ENCODE assay signal across 16 cellular contexts in the genomic region with DNA sequence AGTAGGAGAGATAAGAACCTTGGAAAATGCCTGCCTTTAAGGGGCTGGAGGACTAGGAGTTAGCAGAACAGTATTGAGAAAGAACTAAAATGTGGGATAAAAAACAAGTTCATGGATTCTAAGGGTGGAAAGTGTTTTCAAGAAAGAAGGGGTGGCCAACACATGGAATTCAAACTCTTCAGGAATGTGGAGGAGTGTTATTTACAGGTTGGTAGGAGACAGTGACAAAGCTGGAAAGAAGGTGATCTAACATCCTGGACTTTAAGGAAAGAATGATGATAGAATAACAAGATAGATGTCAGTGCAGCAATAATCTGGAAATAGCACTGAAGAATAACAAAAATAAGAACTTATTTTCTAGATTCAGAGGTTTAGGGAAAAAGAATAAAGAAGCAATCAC. TPM values are rescaled to one million over a fixed set of nuclear protein-coding genes. Genes with fewer than 3 reads are reported as not detected.
DNase-seq lines count a peak whose midpoint lies in the region; ATAC-seq, FAIRE-seq and TF ChIP-seq lines count a peak whose summit lies in the region.
"Had no signal": no experiment of that assay in that cellular context is flagged by ENCODE, and none has a peak within 500 bp of the region (broad histone marks: within the 10 kb centered on the region; RNA-seq: fewer than 3 reads in every experiment).

No MANE protein-coding gene starts in this region.

- no TSS peak for BruUV-seq in PC-3 (replicated peaks; lab: Mats Ljungman, UMichigan)

- POLR2A ChIA-PET in A549 (lab: Yijun Ruan, JAX) (no interaction called here), PC-3 (lab: Charles Lee; ENCODE audit: unreplicated experiment) (no interaction called here)

- H3K4me1 Mint-ChIP-seq in mesothelial cell of epicardium, result peaks cover 11% of the 10 kb centered on the region
- H3K4me1 Mint-ChIP-seq: CD4-positive, alpha-beta memory T cell had no signal

- intact Hi-C loops in PC-3 (cut with micrococcal nuclease), result no loop called here

- no peak for TF ChIP-seq RAD21 in A549 (conservative IDR thresholded peaks at IDR 0.05 in 1 of 2, IDR thresholded peaks at IDR 0.05 in 1 of 2)

- H3K4me2 ChIP-seq in A549, result peak overlapping the region; percentile 59; the same call in 2 of the 3 replicates
- 0 out of 2 replicates have a peak overlapping the region, but pooled peaks have one; percentile 5 for H3K4me2 ChIP-seq in PC-3 (ENCODE audit: low read length)

- H3K9me3 ChIP-seq in A549, result no peaks in the 10 kb centered on the region
- H3K9me3 ChIP-seq in PC-3 (ENCODE audit: low read length), result no peaks in the 10 kb centered on the region
- H3K9me3 ChIP-seq: BE2C, HAP-1 had no signal

- H3K27ac ChIP-seq in A549 (peak overlapping the region; percentile 65 to 72; a peak in 3 of 6 replicates), PC-3 (ENCODE audit: low read length) (no peak overlapping the region)
- H3K27ac ChIP-seq: C4-2B had no signal

- H3K4me3 ChIP-seq in A549 (no peak overlapping the region), PC-3 (ENCODE audit: low read length) (no peak overlapping the region), kidney epithelial cell (ENCODE audit: low read depth, low read length) (no peak overlapping the region)
- H3K4me3 ChIP-seq: HAP-1 had no signal

- no peaks in the 10 kb centered on the region for H3F3A ChIP-seq in PC-3 (ENCODE audit: low read length, unreplicated experiment)

- no peak for TF ChIP-seq POLR2A in A549 (IDR thresholded peaks at IDR 0.05; ENCODE audit: low read length)

- H3K9ac ChIP-seq in PC-3 (ENCODE audit: low read length), result no peak overlapping the region

- H2AFZ ChIP-seq in PC-3 (ENCODE audit: low read length), result no peak overlapping the region

- ATAC-seq in A549 (peak; percentile 39 to 57; a peak in 3 of 6 replicates), PC-3 (no peak; the same call in 1 of the 2 replicates), GM21390 (IDR thresholded peaks at IDR 0.05; ENCODE audit: unreplicated experiment) (no peak)

- FAIRE-seq in A549 (lab: Jason Lieb, UNC), result no peak
- FAIRE-seq: GM12891, H1 had no signal

- H3K79me2 ChIP-seq in PC-3 (ENCODE audit: low read length), result no peaks in the 10 kb centered on the region

- no peaks in the 10 kb centered on the region for H3K27me3 ChIP-seq in PC-3 (ENCODE audit: low read length)
- no peaks in the 10 kb centered on the region for H3K27me3 ChIP-seq in kidney epithelial cell (ENCODE audit: control insufficient read depth, insufficient read depth, low read length)

- no peaks in the 10 kb centered on the region for H3K36me3 Mint-ChIP-seq in mesothelial cell of epicardium
- H3K36me3 Mint-ChIP-seq: CD4-positive, alpha-beta memory T cell had no signal

- peak overlapping the region; percentile 18 for H3K27ac Mint-ChIP-seq in mesothelial cell of epicardium
- H3K27ac Mint-ChIP-seq: CD4-positive, alpha-beta memory T cell; IgD-negative memory B cell had no signal

- H3K9me3 Mint-ChIP-seq in mesothelial cell of epicardium, result peaks cover 4% of the 10 kb centered on the region
- H3K9me3 Mint-ChIP-seq: IgD-negative memory B cell had no signal

- no peak for TF ChIP-seq EP300 in A549 (IDR thresholded peaks at IDR 0.05)

- H3K4me1 ChIP-seq in A549 (peaks cover 31% of the 10 kb centered on the region), PC-3 (ENCODE audit: insufficient read depth, low read length) (peaks cover 31% of the 10 kb centered on the region)
- H3K4me1 ChIP-seq: BE2C had no signal

- no peaks in the 10 kb centered on the region for H3K27me3 Mint-ChIP-seq in mesothelial cell of epicardium (ENCODE audit: low read depth)

- DNase-seq in A549 (ENCODE audit: low read depth in 1 of 2, low spot score in 1 of 2), result peak in 1 of 2 experiments; percentile 44
- DNase-seq in PC-3, result peak; percentile 54
- DNase-seq in kidney epithelial cell (ENCODE audit: low read depth), result peak; percentile 12
- DNase-seq in mesothelial cell of epicardium (ENCODE audit: low spot score in 2 of 2, unreplicated experiment in 2 of 2), result no peak
- no peak for DNase-seq in stimulated activated CD4-positive, alpha-beta T cell treated with anti-CD3 and anti-CD28 coated beads, Interleukin-4, amount 100 ng/mL, for 24 hours
- DNase-seq in T-helper 1 cell, result no peak
- DNase-seq in middle frontal gyrus (ENCODE audit: extremely low spot score, low spot score), result no peak
- DNase-seq: BE2C; CD4-positive, alpha-beta memory T cell; DMS79 had no signal

- H3K36me3 ChIP-seq in PC-3 (ENCODE audit: low read depth, low read length) (no peaks in the 10 kb centered on the region), kidney epithelial cell (ENCODE audit: control insufficient read depth, insufficient read depth, low read length) (no peaks in the 10 kb centered on the region)
- H3K36me3 ChIP-seq: BE2C, HAP-1 had no signal

- TF ChIP-seq CTCF in A549 (IDR thresholded peaks at IDR 0.05), result no peak
- TF ChIP-seq CTCF in PC-3 (conservative IDR thresholded peaks at IDR 0.05; ENCODE audit: low read depth, low read length), result no peak
- TF ChIP-seq CTCF in kidney epithelial cell (IDR thresholded peaks at IDR 0.05; ENCODE audit: insufficient read depth, low read length, poor library complexity, severe bottlenecking), result no peak
- no peak for TF ChIP-seq CTCF in mesothelial cell of epicardium (IDR thresholded peaks at IDR 0.05; ENCODE audit: unreplicated experiment)

- H3K4me3 Mint-ChIP-seq in mesothelial cell of epicardium, result no peak overlapping the region
- H3K4me3 Mint-ChIP-seq: CD4-positive, alpha-beta memory T cell; IgD-negative memory B cell had no signal

- H3K9me2 ChIP-seq in PC-3 (replicated peaks; ENCODE audit: low read length), result no peaks in the 10 kb centered on the region

- no peaks in the 10 kb centered on the region for H4K20me1 ChIP-seq in PC-3 (ENCODE audit: low read length)

- CTCF ChIA-PET in A549 (lab: Yijun Ruan, JAX), result interaction anchor here (1.2 kb wide), 1 partner anchor 266 kb away, joined by 3 read pairs; no protein-coding TSS in a partner anchor
- CTCF ChIA-PET in PC-3 (lab: Charles Lee), result no interaction called here

TF ChIP-seq in A549, 52 proteins besides CTCF, POLR2A, EP300 and RAD21 (continues in another document):
- TF ChIP-seq, protein P1, sequence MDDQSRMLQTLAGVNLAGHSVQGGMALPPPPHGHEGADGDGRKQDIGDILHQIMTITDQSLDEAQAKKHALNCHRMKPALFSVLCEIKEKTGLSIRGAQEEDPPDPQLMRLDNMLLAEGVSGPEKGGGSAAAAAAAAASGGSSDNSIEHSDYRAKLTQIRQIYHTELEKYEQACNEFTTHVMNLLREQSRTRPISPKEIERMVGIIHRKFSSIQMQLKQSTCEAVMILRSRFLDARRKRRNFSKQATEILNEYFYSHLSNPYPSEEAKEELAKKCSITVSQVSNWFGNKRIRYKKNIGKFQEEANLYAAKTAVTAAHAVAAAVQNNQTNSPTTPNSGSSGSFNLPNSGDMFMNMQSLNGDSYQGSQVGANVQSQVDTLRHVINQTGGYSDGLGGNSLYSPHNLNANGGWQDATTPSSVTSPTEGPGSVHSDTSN (IDR thresholded peaks at IDR 0.05), result no peak
- TF ChIP-seq CHD4 (IDR thresholded peaks at IDR 0.05; ENCODE audit: borderline replicate concordance) (no peak), HOXA7 (CRISPR knock-in tag; IDR thresholded peaks at IDR 0.05) (no peak), ZNF302 (CRISPR knock-in tag; IDR thresholded peaks at IDR 0.05) (no peak), MAFK (IDR thresholded peaks at IDR 0.05; ENCODE audit: partially characterized antibody) (no peak), ZC3H11A (IDR thresholded peaks at IDR 0.05) (no peak), SREBF2 (IDR thresholded peaks at IDR 0.05) (no peak), CBX8 (IDR thresholded peaks at IDR 0.05) (no peak), RARB (CRISPR knock-in tag; IDR thresholded peaks at IDR 0.05) (no peak), TFCP2L1 (CRISPR knock-in tag; IDR thresholded peaks at IDR 0.05) (no peak), ZFP36 (IDR thresholded peaks at IDR 0.05; ENCODE audit: borderline replicate concordance, partially characterized antibody) (no peak), HOXB13 (CRISPR knock-in tag; IDR thresholded peaks at IDR 0.05; ENCODE audit: low read depth) (no peak), JUN (IDR thresholded peaks at IDR 0.05) (no peak), FOSB (CRISPR knock-in tag; IDR thresholded peaks at IDR 0.05) (no peak), CHD2 (IDR thresholded peaks at IDR 0.05; ENCODE audit: low read length, partially characterized antibody) (no peak)
- TF ChIP-seq, protein P2, sequence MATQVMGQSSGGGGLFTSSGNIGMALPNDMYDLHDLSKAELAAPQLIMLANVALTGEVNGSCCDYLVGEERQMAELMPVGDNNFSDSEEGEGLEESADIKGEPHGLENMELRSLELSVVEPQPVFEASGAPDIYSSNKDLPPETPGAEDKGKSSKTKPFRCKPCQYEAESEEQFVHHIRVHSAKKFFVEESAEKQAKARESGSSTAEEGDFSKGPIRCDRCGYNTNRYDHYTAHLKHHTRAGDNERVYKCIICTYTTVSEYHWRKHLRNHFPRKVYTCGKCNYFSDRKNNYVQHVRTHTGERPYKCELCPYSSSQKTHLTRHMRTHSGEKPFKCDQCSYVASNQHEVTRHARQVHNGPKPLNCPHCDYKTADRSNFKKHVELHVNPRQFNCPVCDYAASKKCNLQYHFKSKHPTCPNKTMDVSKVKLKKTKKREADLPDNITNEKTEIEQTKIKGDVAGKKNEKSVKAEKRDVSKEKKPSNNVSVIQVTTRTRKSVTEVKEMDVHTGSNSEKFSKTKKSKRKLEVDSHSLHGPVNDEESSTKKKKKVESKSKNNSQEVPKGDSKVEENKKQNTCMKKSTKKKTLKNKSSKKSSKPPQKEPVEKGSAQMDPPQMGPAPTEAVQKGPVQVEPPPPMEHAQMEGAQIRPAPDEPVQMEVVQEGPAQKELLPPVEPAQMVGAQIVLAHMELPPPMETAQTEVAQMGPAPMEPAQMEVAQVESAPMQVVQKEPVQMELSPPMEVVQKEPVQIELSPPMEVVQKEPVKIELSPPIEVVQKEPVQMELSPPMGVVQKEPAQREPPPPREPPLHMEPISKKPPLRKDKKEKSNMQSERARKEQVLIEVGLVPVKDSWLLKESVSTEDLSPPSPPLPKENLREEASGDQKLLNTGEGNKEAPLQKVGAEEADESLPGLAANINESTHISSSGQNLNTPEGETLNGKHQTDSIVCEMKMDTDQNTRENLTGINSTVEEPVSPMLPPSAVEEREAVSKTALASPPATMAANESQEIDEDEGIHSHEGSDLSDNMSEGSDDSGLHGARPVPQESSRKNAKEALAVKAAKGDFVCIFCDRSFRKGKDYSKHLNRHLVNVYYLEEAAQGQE (IDR thresholded peaks at IDR 0.05), result no peak

RNA-seq across cellular contexts. Expression of a gene that starts 54.0 kb away (rescaled TPM):
- polyA plus RNA-seq in A549 (2011; rRNA removed), result 14.1 and 15.2 TPM in 2 replicates
- 10.6 and 12.3 TPM in 2 replicates for polyA plus RNA-seq in A549 (2012; cell fraction: cytosol; rRNA removed)
- 8.0 and 8.9 TPM in 2 replicates for polyA plus RNA-seq in A549 (2012; cell fraction: nucleus; rRNA removed)
- 14.3 to 16.1 TPM (median 15.6 TPM) in 3 replicates for polyA plus RNA-seq in A549 (2017; fragmentation: RNase III; extraction: RNeasy Plus Mini Kit Qiagen cat#74134 plus additional on column Dnase treatment)
- 30.7 and 31.7 TPM in 2 replicates for polyA minus RNA-seq in A549 (2011; rRNA and poly(A)+ RNA removed)
- 106 and 120 TPM in 2 replicates for total RNA-seq in PC-3 (2014; rRNA removed)
- total RNA-seq in kidney epithelial cell, result 54.6 and 61.2 TPM in 2 replicates
- total RNA-seq in mesothelial cell of epicardium, result 23.8 to 25.0 TPM (median 24.2 TPM) in 3 replicates
- polyA plus RNA-seq: CD4-positive, alpha-beta memory T cell had no signal

Comparison
In these comparisons a context has a peak if more than half of its experiments do, and no peak if none do; other contexts are left out.
1. ATAC-seq: peak in A549 (2 of 2); none in PC-3 (single experiment) and GM21390 (single experiment).
2. DNase-seq: peak in PC-3 (single experiment) and kidney epithelial cell (single experiment); none in mesothelial cell of epicardium (0 of 2), stimulated activated CD4-positive, alpha-beta T cell treated with anti-CD3 and anti-CD28 coated beads, Interleukin-4, amount 100 ng/mL, for 24 hours (single experiment), T-helper 1 cell (0 of 5) and middle frontal gyrus (single experiment).